29 cellular contexts compared by ENCODE assay signal in the genomic region with DNA sequence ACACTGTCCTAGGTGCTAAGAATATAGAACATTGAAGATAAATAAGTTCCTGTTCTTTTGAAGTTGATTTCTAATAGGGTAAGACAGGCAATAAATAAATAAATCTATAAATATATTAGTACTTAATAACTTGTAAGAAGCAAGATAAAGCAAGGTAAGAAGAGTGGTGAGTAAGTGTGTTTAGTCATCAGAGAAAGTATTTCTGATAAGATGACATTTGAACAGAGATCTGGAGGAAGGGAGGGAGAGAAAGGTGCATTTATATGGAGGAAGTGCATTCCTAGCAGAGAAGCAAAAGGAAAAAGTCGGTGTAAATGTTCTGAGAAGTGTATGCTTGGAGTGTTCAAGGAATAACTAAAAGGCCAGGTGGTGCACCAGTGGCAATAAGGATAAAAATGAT.
"Had no signal": no experiment of that assay in that cellular context is flagged by ENCODE, and none has a peak within 500 bp of the region (broad histone marks: within the 10 kb centered on the region; RNA-seq: fewer than 3 reads in every experiment).

No MANE protein-coding gene starts in this region.

- H3K4me1 ChIP-seq: heart right ventricle, right lobe of liver, testis, tibial artery had no signal

- H3K27ac ChIP-seq: dorsolateral prefrontal cortex, epithelial cell of prostate, gastroesophageal sphincter, heart right ventricle, ovary, right lobe of liver, testis, tibial artery had no signal

- H3K27ac Mint-ChIP-seq: naive thymus-derived CD4-positive, alpha-beta T cell; type B pancreatic cell had no signal

- H3K4me2 ChIP-seq: smooth muscle cell had no signal

- ATAC-seq: esophagus mucosa; gastroesophageal sphincter; heart right ventricle; naive thymus-derived CD4-positive, alpha-beta T cell; right lobe of liver had no signal

- H3K36me3 ChIP-seq: gastroesophageal sphincter, heart right ventricle, ovary, right lobe of liver, tibial artery had no signal

- DNase-seq: dorsolateral prefrontal cortex; effector CD4-positive, alpha-beta T cell; foreskin fibroblast; heart right ventricle; hippocampal formation; kidney glomerular epithelial cell; mesendoderm; midbrain; naive thymus-derived CD4-positive, alpha-beta T cell; nucleus accumbens; ovary; posterior cingulate gyrus; right lobe of liver; stimulated activated CD4-positive, alpha-beta T cell treated with anti-CD3 and anti-CD28 coated beads, Interleukin-12 subunit alpha, Interleukin-12 subunit beta, amount 100 ng/mL, for 4 hours; stimulated activated CD4-positive, alpha-beta T cell treated with anti-CD3 and anti-CD28 coated beads, Interleukin-1b, Interleukin-23, amount 100 ng/mL, for 48 hours; stimulated activated CD4-positive, alpha-beta T cell treated with anti-CD3 and anti-CD28 coated beads, Interleukin-4, amount 100 ng/mL, for 1 hour; stimulated activated CD8-positive, alpha-beta memory T cell treated with anti-CD3 and anti-CD28 coated beads, Interleukin-4, amount 100 ng/mL, for 48 hours; stimulated activated naive CD4-positive, alpha-beta T cell; substantia nigra; testis; tibial artery had no signal

- H3K9me3 Mint-ChIP-seq: naive thymus-derived CD4-positive, alpha-beta T cell; nephron; type B pancreatic cell had no signal

- H3K4me3 Mint-ChIP-seq: naive thymus-derived CD4-positive, alpha-beta T cell; nephron; type B pancreatic cell had no signal

- FAIRE-seq: colon, islet of Langerhans had no signal

- H3K9me3 ChIP-seq: gastroesophageal sphincter, heart right ventricle, ovary, right lobe of liver, testis, tibial artery had no signal

- H3K4me3 ChIP-seq: dorsolateral prefrontal cortex, gastroesophageal sphincter, heart right ventricle, ovary, right lobe of liver, smooth muscle cell, testis, tibial artery had no signal

- H3K27me3 Mint-ChIP-seq: type B pancreatic cell had no signal

- H3K36me3 Mint-ChIP-seq: naive thymus-derived CD4-positive, alpha-beta T cell; type B pancreatic cell had no signal

- H3K27me3 ChIP-seq: gastroesophageal sphincter, ovary, right lobe of liver, testis, tibial artery had no signal
